ENCODE assay signal across 8 cellular contexts in the genomic region with DNA sequence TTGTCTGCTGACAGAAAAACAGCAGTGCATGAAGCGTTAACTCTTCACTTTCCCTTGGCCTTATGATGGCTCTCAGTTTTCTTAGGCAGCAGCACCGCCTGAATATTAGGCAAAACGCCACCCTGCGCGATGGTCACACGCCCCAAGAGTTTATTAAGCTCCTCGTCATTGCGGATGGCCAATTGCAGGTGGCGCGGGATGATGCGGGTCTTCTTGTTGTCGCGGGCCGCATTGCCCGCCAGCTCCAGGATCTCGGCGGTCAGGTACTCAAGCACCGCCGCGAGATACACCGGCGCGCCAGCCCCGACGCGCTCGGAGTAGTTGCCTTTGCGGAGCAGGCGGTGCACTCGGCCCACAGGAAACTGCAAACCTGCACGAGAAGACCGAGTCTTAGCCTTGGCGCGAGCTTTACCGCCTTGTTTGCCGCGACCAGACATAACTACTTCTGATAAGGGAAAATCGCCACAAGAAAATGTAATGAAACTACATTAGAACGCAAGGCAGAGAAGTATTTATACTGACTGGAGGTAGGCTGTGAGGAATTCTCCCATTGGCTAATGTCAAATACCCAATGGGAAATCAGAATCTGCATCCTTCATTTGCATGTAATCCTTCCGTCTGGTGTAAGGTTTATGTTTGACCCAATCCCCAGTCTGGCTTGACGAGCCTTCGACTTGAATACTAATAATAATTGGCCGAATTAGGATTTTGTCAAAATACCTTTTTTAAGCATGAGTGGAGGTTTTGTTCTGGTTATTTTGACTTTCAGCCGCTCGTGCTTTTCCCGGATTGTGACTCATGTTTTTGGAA. TPM values are rescaled to one million over a fixed set of nuclear protein-coding genes. Genes with fewer than 3 reads are reported as not detected.
A peak's percentile ranks its signal among the peaks of the same experiment; 100 is the strongest.
DNase-seq lines count a peak whose midpoint lies in the region; TF ChIP-seq lines count a peak whose summit lies in the region.

No MANE protein-coding gene starts in this region.

- H3K9me3 Mint-ChIP-seq in activated naive CD8-positive, alpha-beta T cell treated with anti-CD3 and anti-CD28 coated beads for 36 hours = no peaks in the 10 kb centered on the region

- H3K27ac Mint-ChIP-seq in activated naive CD8-positive, alpha-beta T cell treated with anti-CD3 and anti-CD28 coated beads for 36 hours = peak overlapping the region; percentile 98

- H3K4me3 Mint-ChIP-seq in activated naive CD8-positive, alpha-beta T cell treated with anti-CD3 and anti-CD28 coated beads for 36 hours = peak overlapping the region; percentile 87

- peaks cover 39% of the 10 kb centered on the region for H3K4me1 Mint-ChIP-seq in activated naive CD8-positive, alpha-beta T cell treated with anti-CD3 and anti-CD28 coated beads for 36 hours

- CTCF ChIA-PET in HEK293T (lab: Yijun Ruan, JAX) = interaction anchor here (0.8 kb wide), 1 partner anchor 11 kb away, joined by 3 read pairs; no protein-coding TSS in a partner anchor

- TF ChIP-seq CTCF in GM12864 (IDR thresholded peaks at IDR 0.05; ENCODE audit: low read depth, low read length, missing control alignments) = no peak

- H3K27me3 Mint-ChIP-seq in activated naive CD8-positive, alpha-beta T cell treated with anti-CD3 and anti-CD28 coated beads for 36 hours = peaks cover 13% of the 10 kb centered on the region

- peaks cover 6% of the 10 kb centered on the region for H3K36me3 Mint-ChIP-seq in activated naive CD8-positive, alpha-beta T cell treated with anti-CD3 and anti-CD28 coated beads for 36 hours

- peak overlapping the region; percentile 56 for H3K4me3 ChIP-seq in GM12864 (ENCODE audit: low read depth, low read length)

- DNase-seq in GM12864 (ENCODE audit: low read depth) (peak; percentile 98), HEK293T (ENCODE audit: extremely low spot score) (peak; percentile 79), M059J (ENCODE audit: low read depth) (peak; percentile 99), SHP77 treated with DMSO at 0.1 percent for 48 hours (lab: John Stamatoyannopoulos, UW) (peak; percentile 93), globus pallidus (ENCODE audit: low spot score) (peak; percentile 85), nucleus accumbens (lab: John Stamatoyannopoulos, UW) (peak in 40 of 56 donors; percentile 1 to 70 (median 28)), mesenteric fat pad (ENCODE audit: low spot score) (no peak)
- peak; percentile 81 for DNase-seq in activated naive CD8-positive, alpha-beta T cell treated with anti-CD3 and anti-CD28 coated beads for 36 hours

- POLR2A ChIA-PET in HEK293T (lab: Yijun Ruan, JAX) = interaction anchor here (1.5 to 16.4 kb wide), 14 partner anchors 12 to 1804 kb away, joined by 8 to 715 read pairs (median 27); a partner anchor contains a TSS

TF ChIP-seq in HEK293T, 16 proteins besides CTCF, POLR2A, EP300 and RAD21:
- TF ChIP-seq TARDBP (IDR thresholded peaks at IDR 0.05) (no peak), HDGF (IDR thresholded peaks at IDR 0.05; ENCODE audit: borderline replicate concordance) (no peak), NFRKB (IDR thresholded peaks at IDR 0.05) (peak; percentile 81), ELF4 (IDR thresholded peaks at IDR 0.05) (peak; percentile 62; the same call in 1 of the 2 replicates), SP1 (IDR thresholded peaks at IDR 0.05) (no peak), FOXA1 (IDR thresholded peaks at IDR 0.05) (no peak), CTBP1 (IDR thresholded peaks at IDR 0.05; ENCODE audit: borderline replicate concordance) (no peak), BHLHE40 (IDR thresholded peaks at IDR 0.05; ENCODE audit: borderline replicate concordance) (no peak)

RNA-seq across cellular contexts. Expression of a gene that starts 53.9 kb away (rescaled TPM):
- total RNA-seq in M059J (2014; rRNA removed; shearing (Covaris generic)) = 16.9 and 20.6 TPM in 2 replicates
- under 1 TPM; 0.76 to 0.80 TPM for total RNA-seq in activated naive CD8-positive, alpha-beta T cell treated with anti-CD3 and anti-CD28 coated beads for 36 hours
- 13.5 TPM for total RNA-seq in mesenteric fat pad
